ENCODE assay signal across 8 cellular contexts in genomic region chr3:70290431-70291096, GRCh38. TPM values are rescaled to one million over a fixed set of nuclear protein-coding genes. Genes with fewer than 3 reads are reported as not detected.
"Had no signal": no experiment of that assay in that cellular context is flagged by ENCODE, and none has a peak within 500 bp of the region (broad histone marks: within the 10 kb centered on the region; RNA-seq: fewer than 3 reads in every experiment).

No MANE protein-coding gene starts in this region.

RNA-seq across cellular contexts. Expression of gene MDFIC2, which starts 21.9 kb away (rescaled TPM):
- total RNA-seq: LHCN-M2, MCF 10A, NCI-H460, OCI-LY7, PC-9, Right ventricle myocardium superior, RPMI7951, SJSA1 had no signal
